ENCODE assay signal across 21 cellular contexts in genomic region chr3:123698813-123699212, GRCh38.
DNase-seq lines count a peak whose midpoint lies in the region; ATAC-seq, FAIRE-seq and TF ChIP-seq lines count a peak whose summit lies in the region.
"Had no signal": no experiment of that assay in that cellular context is flagged by ENCODE, and none has a peak within 500 bp of the region (broad histone marks: within the 10 kb centered on the region; RNA-seq: fewer than 3 reads in every experiment).

No MANE protein-coding gene starts in this region.

- no peaks in the 10 kb centered on the region for H3K36me3 ChIP-seq in heart right ventricle
- no peaks in the 10 kb centered on the region for H3K36me3 ChIP-seq in kidney (ENCODE audit: control insufficient read depth in 1 of 2, insufficient read depth in 2 of 2, low read length in 2 of 2)
- peaks cover 0 to 7% (median 6%) of the 10 kb centered on the region in 4 donors for H3K36me3 ChIP-seq in sigmoid colon
- H3K36me3 ChIP-seq in urinary bladder (ENCODE audit: insufficient read depth): no peaks in the 10 kb centered on the region

- peaks cover 13 to 47% (median 32%) of the 10 kb centered on the region in 9 donors for H3K4me1 ChIP-seq in heart right ventricle
- peaks cover 13 to 32% of the 10 kb centered on the region in 2 donors for H3K4me1 ChIP-seq in kidney (ENCODE audit: control insufficient read depth in 1 of 2, insufficient read depth in 1 of 2, low read depth in 1 of 2, low read length in 2 of 2)
- H3K4me1 ChIP-seq in sigmoid colon: peaks cover 2 to 53% (median 50%) of the 10 kb centered on the region in 4 donors
- H3K4me1 ChIP-seq in urinary bladder (ENCODE audit: insufficient read depth): no peaks in the 10 kb centered on the region

- H3K27me3 ChIP-seq in heart right ventricle: no peaks in the 10 kb centered on the region
- no peaks in the 10 kb centered on the region for H3K27me3 ChIP-seq in sigmoid colon
- H3K27me3 ChIP-seq: BLaER1 treated with 17β-estradiol and CSF1 and Interleukin-3, amounts not matched to agents 10 nM and 100 nM had no signal

- 69 to 75% methylated on average over 5 of the region's 5 CpGs for WGBS in heart right ventricle, 2 donors
- 75 to 78% methylated on average over 5 of the region's 5 CpGs for WGBS in sigmoid colon, 2 donors
- WGBS in urinary bladder: 25% methylated on average over 5 of the region's 5 CpGs

- H3K9ac ChIP-seq in kidney (ENCODE audit: low read length in 2 of 2): peak overlapping the region; percentile 13 to 24
- H3K9ac ChIP-seq: BLaER1 treated with 17β-estradiol and CSF1 and Interleukin-3, amounts not matched to agents 10 nM and 100 nM had no signal

- intact Hi-C loops in heart right ventricle (cut with DNase I) (no loop called here), left ventricle myocardium superior (cut with micrococcal nuclease) (no loop called here), kidney (cut with DNase I) (no loop called here), sigmoid colon (cut with DNase I) (no loop called here)

- H3K4me3 ChIP-seq in heart right ventricle (peak overlapping the region in 9 of 10 donors; percentile 13 to 54 (median 43)), kidney (ENCODE audit: low read length in 2 of 2) (peak overlapping the region; percentile 59 to 67), sigmoid colon (peak overlapping the region; percentile 68 to 81 (median 73)), urinary bladder (ENCODE audit: low read depth, low read length) (peak overlapping the region; percentile 50)
- H3K4me3 ChIP-seq: BLaER1 treated with 17β-estradiol and CSF1 and Interleukin-3, amounts not matched to agents 10 nM and 100 nM had no signal

- FAIRE-seq in kidney (lab: Jason Lieb, UNC): no peak

- peak overlapping the region in 5 of 10 donors; percentile 19 to 74 (median 63) for H3K27ac ChIP-seq in heart right ventricle
- peak overlapping the region; percentile 74 to 89 for H3K27ac ChIP-seq in kidney (ENCODE audit: low read depth in 2 of 2, low read length in 2 of 2)
- H3K27ac ChIP-seq in sigmoid colon: peak overlapping the region; percentile 89 to 98 (median 94)
- H3K27ac ChIP-seq in urinary bladder (ENCODE audit: low read depth): peak overlapping the region; percentile 79
- H3K27ac ChIP-seq: BLaER1 treated with 17β-estradiol and CSF1 and Interleukin-3, amounts not matched to agents 10 nM and 100 nM had no signal

- TF ChIP-seq POLR2A in sigmoid colon (IDR thresholded peaks at IDR 0.05): peak in 1 of 2 donors; percentile 6

- DNase-seq in heart right ventricle (no peak), left ventricle myocardium superior (no peak), kidney (no peak), sigmoid colon (no peak), NCI-H1105 treated with DMSO at 0.1 percent for 48 hours (lab: John Stamatoyannopoulos, UW) (no peak), GM19240 (ENCODE audit: insufficient read length, low spot score) (no peak)
- DNase-seq: activated CD8-positive, alpha-beta T cell treated with anti-CD3 and anti-CD28 coated beads for 36 hours; activated T-cell treated with anti-CD3 and anti-CD28 coated beads, Interleukin-2, amount 50 U/mL, for 4 hours; DMS 273 treated with DMSO at 0.1 percent for 48 hours; endodermal cell; foreskin melanocyte; MM.1S; NCI-H1930; NCI-H510A treated with DMSO at 0.1 percent for 48 hours; nephron progenitor cell; retina; substantia nigra had no signal

- TF ChIP-seq CTCF in heart right ventricle (IDR thresholded peaks at IDR 0.05) (no peak), kidney (IDR thresholded peaks at IDR 0.05; ENCODE audit: borderline replicate concordance, extremely low read depth, insufficient read depth) (no peak), sigmoid colon (IDR thresholded peaks at IDR 0.05) (no peak)

- ATAC-seq in heart right ventricle: no peak
- no peak for ATAC-seq in left ventricle myocardium superior
- ATAC-seq in HG03354 (IDR thresholded peaks at IDR 0.05; ENCODE audit: poor library complexity, severe bottlenecking, unreplicated experiment): no peak
- ATAC-seq: activated CD8-positive, alpha-beta T cell treated with anti-CD3 and anti-CD28 coated beads for 36 hours; activated T-cell treated with anti-CD3 and anti-CD28 coated beads, Interleukin-2, amount 50 U/mL, for 4 hours; WTC11 had no signal

- TF ChIP-seq EP300 in sigmoid colon (IDR thresholded peaks at IDR 0.05): no peak

- H3K9me3 ChIP-seq in heart right ventricle (no peaks in the 10 kb centered on the region), kidney (ENCODE audit: control insufficient read depth in 1 of 2, low read length in 2 of 2) (no peaks in the 10 kb centered on the region), sigmoid colon (no peaks in the 10 kb centered on the region)
- H3K9me3 ChIP-seq: BLaER1 treated with 17β-estradiol and CSF1 and Interleukin-3, amounts not matched to agents 10 nM and 100 nM had no signal
